In genomic region chr1:33507661-33508060, GRCh38 we compare ENCODE assay signal across 39 cellular contexts.
"Had no signal": no experiment of that assay in that cellular context is flagged by ENCODE, and none has a peak within 500 bp of the region (broad histone marks: within the 10 kb centered on the region; RNA-seq: fewer than 3 reads in every experiment).

No MANE protein-coding gene starts in this region.

- FAIRE-seq: astrocyte, bronchial epithelial cell had no signal

- H3K27me3 ChIP-seq: adrenal gland, ascending aorta, body of pancreas, brain microvascular endothelial cell, breast epithelium, cardiac muscle cell had no signal

- H3K27ac Mint-ChIP-seq: activated naive CD4-positive, alpha-beta T cell treated with anti-CD3 and anti-CD28 coated beads for 36 hours; activated naive CD4-positive, alpha-beta T cell treated with anti-CD3 and anti-CD28 coated beads, Interleukin-2, amount 10 ng/mL, durations not matched to agents 7 days and 5 days; activated naive CD4-positive, alpha-beta T cell treated with anti-CD3 and anti-CD28 coated beads, Interleukin-2, amount 50 U/mL, for 24 hours; activated naive CD4-positive, alpha-beta T cell treated with anti-CD3 and anti-CD28 coated beads, Interleukin-2, amount 50 U/mL, for 72 hours; activated naive CD8-positive, alpha-beta T cell; activated naive CD8-positive, alpha-beta T cell treated with anti-CD3 and anti-CD28 coated beads for 36 hours; activated naive CD8-positive, alpha-beta T cell treated with anti-CD3 and anti-CD28 coated beads, Interleukin-2, amount 10 ng/mL, durations not matched to agents 7 days and 5 days; activated naive CD8-positive, alpha-beta T cell treated with anti-CD3 and anti-CD28 coated beads, Interleukin-2, amount 50 U/mL, for 24 hours; activated T-cell treated with anti-CD3 and anti-CD28 coated beads, Interleukin-2, amount 50 U/mL, for 24 hours; activated T-cell treated with anti-CD3 and anti-CD28 coated beads, Interleukin-2, amount 50 U/mL, for 72 hours; activated T-helper 1 cell treated with anti-CD3 and anti-CD28 coated beads, Interleukin-12 subunit alpha, Interleukin-12 subunit beta, Interleukin-2, Interleukin-4 antibody, amounts not matched to agents 30 ng/mL and 10 ng/mL and 1 ng/mL, durations not matched to agents 14 hours and 24 hours and 36 hours; activated T-helper 17 cell treated with anti-CD3 and anti-CD28 coated beads, Interleukin-2, amount 50 U/mL, for 72 hours; brain had no signal

- H3K27ac ChIP-seq: adrenal gland, ascending aorta, body of pancreas, brain microvascular endothelial cell, breast epithelium, cardiac muscle cell had no signal

- H3K4me3 Mint-ChIP-seq: activated naive CD4-positive, alpha-beta T cell treated with anti-CD3 and anti-CD28 coated beads for 36 hours; activated naive CD4-positive, alpha-beta T cell treated with anti-CD3 and anti-CD28 coated beads, Interleukin-2, amount 10 ng/mL, durations not matched to agents 7 days and 5 days; activated naive CD4-positive, alpha-beta T cell treated with anti-CD3 and anti-CD28 coated beads, Interleukin-2, amount 50 U/mL, for 24 hours; activated naive CD8-positive, alpha-beta T cell; activated naive CD8-positive, alpha-beta T cell treated with anti-CD3 and anti-CD28 coated beads for 36 hours; activated naive CD8-positive, alpha-beta T cell treated with anti-CD3 and anti-CD28 coated beads, Interleukin-2, amount 10 ng/mL, durations not matched to agents 7 days and 5 days; activated naive CD8-positive, alpha-beta T cell treated with anti-CD3 and anti-CD28 coated beads, Interleukin-2, amount 50 U/mL, for 24 hours; activated T-cell treated with anti-CD3 and anti-CD28 coated beads, Interleukin-2, amount 50 U/mL, for 24 hours; activated T-cell treated with anti-CD3 and anti-CD28 coated beads, Interleukin-2, amount 50 U/mL, for 4 hours; activated T-cell treated with anti-CD3 and anti-CD28 coated beads, Interleukin-2, amount 50 U/mL, for 72 hours; activated T-helper 1 cell treated with anti-CD3 and anti-CD28 coated beads, Interleukin-12 subunit alpha, Interleukin-12 subunit beta, Interleukin-2, Interleukin-4 antibody, amounts not matched to agents 30 ng/mL and 10 ng/mL and 1 ng/mL, durations not matched to agents 14 hours and 24 hours and 36 hours; activated T-helper 17 cell treated with anti-CD3 and anti-CD28 coated beads, Interleukin-2, amount 50 U/mL, for 72 hours; brain; central memory CD8-positive, alpha-beta T cell had no signal

- H3K36me3 Mint-ChIP-seq: activated naive CD4-positive, alpha-beta T cell treated with anti-CD3 and anti-CD28 coated beads, Interleukin-2, amount 10 ng/mL, durations not matched to agents 7 days and 5 days; activated naive CD4-positive, alpha-beta T cell treated with anti-CD3 and anti-CD28 coated beads, Interleukin-2, amount 50 U/mL, for 24 hours; activated naive CD4-positive, alpha-beta T cell treated with anti-CD3 and anti-CD28 coated beads, Interleukin-2, amount 50 U/mL, for 72 hours; activated naive CD8-positive, alpha-beta T cell; activated naive CD8-positive, alpha-beta T cell treated with anti-CD3 and anti-CD28 coated beads for 36 hours; activated naive CD8-positive, alpha-beta T cell treated with anti-CD3 and anti-CD28 coated beads, Interleukin-2, amount 10 ng/mL, durations not matched to agents 7 days and 5 days; brain had no signal

- H3K4me1 ChIP-seq: adrenal gland, ascending aorta, body of pancreas, breast epithelium had no signal

- H3K9me3 ChIP-seq: adrenal gland, ascending aorta, body of pancreas, breast epithelium had no signal

- DNase-seq: activated effector memory CD4-positive, alpha-beta T cell treated with anti-CD3 and anti-CD28 coated beads, Interleukin-2, amount 50 U/mL, for 16 hours; activated effector memory CD4-positive, alpha-beta T cell treated with Interleukin-2 at 50 U/mL for 16 hours; activated gamma-delta T cell; activated gamma-delta T cell treated with Interleukin-2 at 50 U/mL for 16 hours; activated naive CD4-positive, alpha-beta T cell; activated naive CD4-positive, alpha-beta T cell treated with anti-CD3 and anti-CD28 coated beads for 36 hours; activated naive CD4-positive, alpha-beta T cell treated with anti-CD3 and anti-CD28 coated beads, Interleukin-2, amount 10 ng/mL, durations not matched to agents 7 days and 5 days; activated naive CD4-positive, alpha-beta T cell treated with anti-CD3 and anti-CD28 coated beads, Interleukin-2, amount 50 U/mL, for 16 hours; activated naive CD4-positive, alpha-beta T cell treated with Interleukin-2 at 50 U/mL for 16 hours; activated naive CD8-positive, alpha-beta T cell treated with anti-CD3 and anti-CD28 coated beads for 36 hours; activated naive CD8-positive, alpha-beta T cell treated with anti-CD3 and anti-CD28 coated beads, Interleukin-2, amount 10 ng/mL, durations not matched to agents 7 days and 5 days; activated naive CD8-positive, alpha-beta T cell treated with anti-CD3 and anti-CD28 coated beads, Interleukin-2, amount 50 U/mL, for 24 hours; activated T-cell treated with anti-CD3 and anti-CD28 coated beads, Interleukin-2, amount 50 U/mL, for 1 hour; activated T-cell treated with anti-CD3 and anti-CD28 coated beads, Interleukin-2, amount 50 U/mL, for 24 hours; activated T-cell treated with anti-CD3 and anti-CD28 coated beads, Interleukin-2, amount 50 U/mL, for 4 hours; activated T-cell treated with anti-CD3 and anti-CD28 coated beads, Interleukin-2, amount 50 U/mL, for 48 hours; activated T-cell treated with anti-CD3 and anti-CD28 coated beads, Interleukin-2, amount 50 U/mL, for 72 hours; adrenal gland; amniotic stem cell; amygdala; anterior cingulate cortex; aorta; body of pancreas; brain microvascular endothelial cell; caudate nucleus; central memory CD4-positive, alpha-beta T cell; cerebellar nuclear complex had no signal

- H3K4me1 Mint-ChIP-seq: activated naive CD4-positive, alpha-beta T cell treated with anti-CD3 and anti-CD28 coated beads, Interleukin-2, amount 10 ng/mL, durations not matched to agents 7 days and 5 days; activated naive CD4-positive, alpha-beta T cell treated with anti-CD3 and anti-CD28 coated beads, Interleukin-2, amount 50 U/mL, for 24 hours; activated naive CD8-positive, alpha-beta T cell treated with anti-CD3 and anti-CD28 coated beads, Interleukin-2, amount 10 ng/mL, durations not matched to agents 7 days and 5 days; activated naive CD8-positive, alpha-beta T cell treated with anti-CD3 and anti-CD28 coated beads, Interleukin-2, amount 50 U/mL, for 24 hours; activated T-helper 17 cell treated with anti-CD3 and anti-CD28 coated beads, Interleukin-2, amount 50 U/mL, for 72 hours; brain; central memory CD8-positive, alpha-beta T cell had no signal

- H3K36me3 ChIP-seq: adrenal gland, ascending aorta, brain microvascular endothelial cell, breast epithelium, cardiac muscle cell had no signal

- H3K27me3 Mint-ChIP-seq: activated naive CD4-positive, alpha-beta T cell treated with anti-CD3 and anti-CD28 coated beads, Interleukin-2, amount 10 ng/mL, durations not matched to agents 7 days and 5 days; activated naive CD4-positive, alpha-beta T cell treated with anti-CD3 and anti-CD28 coated beads, Interleukin-2, amount 50 U/mL, for 24 hours; activated T-helper 17 cell treated with anti-CD3 and anti-CD28 coated beads, Interleukin-2, amount 50 U/mL, for 72 hours; brain had no signal

- H3K9me3 Mint-ChIP-seq: activated naive CD4-positive, alpha-beta T cell treated with anti-CD3 and anti-CD28 coated beads for 36 hours; activated naive CD4-positive, alpha-beta T cell treated with anti-CD3 and anti-CD28 coated beads, Interleukin-2, amount 50 U/mL, for 24 hours; activated naive CD8-positive, alpha-beta T cell treated with anti-CD3 and anti-CD28 coated beads, Interleukin-2, amount 50 U/mL, for 24 hours; activated T-cell treated with anti-CD3 and anti-CD28 coated beads, Interleukin-2, amount 50 U/mL, for 24 hours; activated T-cell treated with anti-CD3 and anti-CD28 coated beads, Interleukin-2, amount 50 U/mL, for 72 hours; activated T-helper 17 cell treated with anti-CD3 and anti-CD28 coated beads, Interleukin-2, amount 50 U/mL, for 72 hours; central memory CD8-positive, alpha-beta T cell had no signal

- ATAC-seq: activated naive CD4-positive, alpha-beta T cell treated with anti-CD3 and anti-CD28 coated beads, Interleukin-2, amount 50 U/mL, for 72 hours; activated naive CD8-positive, alpha-beta T cell treated with anti-CD3 and anti-CD28 coated beads, Interleukin-2, amount 50 U/mL, for 24 hours; activated T-cell treated with anti-CD3 and anti-CD28 coated beads, Interleukin-2, amount 50 U/mL, for 4 hours; activated T-cell treated with anti-CD3 and anti-CD28 coated beads, Interleukin-2, amount 50 U/mL, for 72 hours; activated T-helper 17 cell treated with anti-CD3 and anti-CD28 coated beads, Interleukin-2, amount 50 U/mL, for 72 hours; body of pancreas had no signal

- H3K4me3 ChIP-seq: adrenal gland, ascending aorta, body of pancreas, breast epithelium, cardiac muscle cell had no signal
